Comparison of ENCODE assay signal across 8 cellular contexts in genomic region chr2:190359896-190360376, GRCh38. TPM values are rescaled to one million over a fixed set of nuclear protein-coding genes. Genes with fewer than 3 reads are reported as not detected.
A peak's percentile ranks its signal among the peaks of the same experiment; 100 is the strongest.
DNase-seq lines count a peak whose midpoint lies in the region; ATAC-seq and TF ChIP-seq lines count a peak whose summit lies in the region.

No MANE protein-coding gene starts in this region.

- H3K4me1 ChIP-seq in ACC112 (ENCODE audit: control insufficient read depth, insufficient read depth, low read length, unreplicated experiment) (peaks cover 10% of the 10 kb centered on the region), lung (ENCODE audit: control insufficient read depth in 2 of 2, insufficient read depth in 2 of 2, low read length in 2 of 2) (peaks cover 2 to 3% of the 10 kb centered on the region in 2 donors)

- H3K9me3 Mint-ChIP-seq in stimulated activated memory B cell treated with anti-CD40 and anti-IgM and Interleukin-4, amounts not matched to agents 10 μg/mL and 1 μg/mL and 100 μg/mL, for 72 hours: no peaks in the 10 kb centered on the region

- H3K4me1 Mint-ChIP-seq in stimulated activated memory B cell treated with anti-CD40 and anti-IgM and Interleukin-4, amounts not matched to agents 10 μg/mL and 1 μg/mL and 100 μg/mL, for 72 hours: peaks cover 7% of the 10 kb centered on the region

- TF ChIP-seq CTCF in VCaP (conservative IDR thresholded peaks at IDR 0.05): no peak
- TF ChIP-seq CTCF in lung (IDR thresholded peaks at IDR 0.05; ENCODE audit: control extremely low read depth, extremely low read depth): no peak

- 5 to 16% methylated on average over 6 of the region's 6 CpGs for WGBS in lung, 2 donors

- peaks cover 8% of the 10 kb centered on the region for H3K79me2 ChIP-seq in ACC112 (ENCODE audit: control insufficient read depth, insufficient read depth, low read length, unreplicated experiment)

- no peak overlapping the region for H2AFZ ChIP-seq in ACC112 (ENCODE audit: low read length, unreplicated experiment)

- peak overlapping the region; percentile 91 for H3K27ac Mint-ChIP-seq in stimulated activated memory B cell treated with anti-CD40 and anti-IgM and Interleukin-4, amounts not matched to agents 10 μg/mL and 1 μg/mL and 100 μg/mL, for 72 hours

- H3K27me3 Mint-ChIP-seq in stimulated activated memory B cell treated with anti-CD40 and anti-IgM and Interleukin-4, amounts not matched to agents 10 μg/mL and 1 μg/mL and 100 μg/mL, for 72 hours: no peaks in the 10 kb centered on the region

- no peaks in the 10 kb centered on the region for H3K36me3 Mint-ChIP-seq in stimulated activated memory B cell treated with anti-CD40 and anti-IgM and Interleukin-4, amounts not matched to agents 10 μg/mL and 1 μg/mL and 100 μg/mL, for 72 hours

- H3K4me3 ChIP-seq in ACC112 (ENCODE audit: low read depth, low read length) (peak overlapping the region; percentile 64), lung (no peak overlapping the region)

- DNase-seq in cerebellum (ENCODE audit: low spot score): peak; percentile 17
- no peak for DNase-seq in lung (ENCODE audit: low spot score)
- DNase-seq in NCI-H1436 (lab: John Stamatoyannopoulos, UW): no peak

- H3K27me3 ChIP-seq in ACC112 (ENCODE audit: insufficient read depth, low read length) (no peaks in the 10 kb centered on the region), lung (ENCODE audit: control insufficient read depth, insufficient read depth) (no peaks in the 10 kb centered on the region)

- ATAC-seq in GM19043 (IDR thresholded peaks at IDR 0.05; ENCODE audit: low read depth, unreplicated experiment): peak; percentile 86
- peak; percentile 91 for ATAC-seq in HG03196 (IDR thresholded peaks at IDR 0.05; ENCODE audit: unreplicated experiment)
- ATAC-seq in lung (ENCODE audit: insufficient read depth, low FRiP score): peak; percentile 67
- peak; percentile 78 for ATAC-seq in stimulated activated memory B cell treated with anti-CD40 and anti-IgM and Interleukin-4, amounts not matched to agents 10 μg/mL and 1 μg/mL and 100 μg/mL, for 72 hours

- H3K27ac ChIP-seq in ACC112 (ENCODE audit: low read depth, low read length) (0 out of 2 replicates have a peak overlapping the region, but pooled peaks have one; percentile 11), VCaP (peak overlapping the region; percentile 84), lung (ENCODE audit: low read depth in 1 of 2, low read length in 1 of 2) (peak overlapping the region in 1 of 2 donors; percentile 75)

- H3K36me3 ChIP-seq in ACC112 (ENCODE audit: insufficient read depth, low read length): no peaks in the 10 kb centered on the region
- peaks cover 0 to 1% of the 10 kb centered on the region in 2 donors for H3K36me3 ChIP-seq in lung (ENCODE audit: control insufficient read depth in 2 of 2, insufficient read depth in 2 of 2, low read length in 2 of 2)

- H3K4me3 Mint-ChIP-seq in stimulated activated memory B cell treated with anti-CD40 and anti-IgM and Interleukin-4, amounts not matched to agents 10 μg/mL and 1 μg/mL and 100 μg/mL, for 72 hours: peak overlapping the region; percentile 87

- no peaks in the 10 kb centered on the region for H3K9me3 ChIP-seq in lung (ENCODE audit: control insufficient read depth in 2 of 2, insufficient read depth in 1 of 2, low read length in 1 of 2)

RNA-seq across cellular contexts. Expression of gene INPP1, which starts 16.5 kb away (rescaled TPM):
- total RNA-seq in cerebellum (7.7 TPM), lung (10 to 100 TPM; 15.7 to 26.7 TPM)
- 10 to 100 TPM; 18.3 to 18.7 TPM for polyA plus RNA-seq in lung

RNA-seq across cellular contexts. Expression of gene HIBCH, which starts 40.3 kb away (rescaled TPM):
- total RNA-seq in cerebellum (36.6 TPM), lung (10 to 100 TPM; 21.4 to 50.0 TPM)
- polyA plus RNA-seq in lung: 10 to 100 TPM; 14.2 to 14.3 TPM

RNA-seq across cellular contexts. Expression of gene MFSD6, which starts 48.2 kb away (rescaled TPM):
- total RNA-seq in cerebellum (41.2 TPM), lung (10 to 100 TPM; 57.3 to 61.7 TPM)
- 10 to 100 TPM; 11.7 to 17.5 TPM for polyA plus RNA-seq in lung
